In genomic region chr3:53858096-53858741, GRCh38 we compare ENCODE assay signal across 2 cellular contexts.
A peak's percentile ranks its signal among the peaks of the same experiment; 100 is the strongest.
TF ChIP-seq lines count a peak whose summit lies in the region.

No MANE protein-coding gene starts in this region.

TF ChIP-seq in GM23338, 12 proteins besides CTCF, POLR2A, EP300 and RAD21:
- TF ChIP-seq, protein P1, sequence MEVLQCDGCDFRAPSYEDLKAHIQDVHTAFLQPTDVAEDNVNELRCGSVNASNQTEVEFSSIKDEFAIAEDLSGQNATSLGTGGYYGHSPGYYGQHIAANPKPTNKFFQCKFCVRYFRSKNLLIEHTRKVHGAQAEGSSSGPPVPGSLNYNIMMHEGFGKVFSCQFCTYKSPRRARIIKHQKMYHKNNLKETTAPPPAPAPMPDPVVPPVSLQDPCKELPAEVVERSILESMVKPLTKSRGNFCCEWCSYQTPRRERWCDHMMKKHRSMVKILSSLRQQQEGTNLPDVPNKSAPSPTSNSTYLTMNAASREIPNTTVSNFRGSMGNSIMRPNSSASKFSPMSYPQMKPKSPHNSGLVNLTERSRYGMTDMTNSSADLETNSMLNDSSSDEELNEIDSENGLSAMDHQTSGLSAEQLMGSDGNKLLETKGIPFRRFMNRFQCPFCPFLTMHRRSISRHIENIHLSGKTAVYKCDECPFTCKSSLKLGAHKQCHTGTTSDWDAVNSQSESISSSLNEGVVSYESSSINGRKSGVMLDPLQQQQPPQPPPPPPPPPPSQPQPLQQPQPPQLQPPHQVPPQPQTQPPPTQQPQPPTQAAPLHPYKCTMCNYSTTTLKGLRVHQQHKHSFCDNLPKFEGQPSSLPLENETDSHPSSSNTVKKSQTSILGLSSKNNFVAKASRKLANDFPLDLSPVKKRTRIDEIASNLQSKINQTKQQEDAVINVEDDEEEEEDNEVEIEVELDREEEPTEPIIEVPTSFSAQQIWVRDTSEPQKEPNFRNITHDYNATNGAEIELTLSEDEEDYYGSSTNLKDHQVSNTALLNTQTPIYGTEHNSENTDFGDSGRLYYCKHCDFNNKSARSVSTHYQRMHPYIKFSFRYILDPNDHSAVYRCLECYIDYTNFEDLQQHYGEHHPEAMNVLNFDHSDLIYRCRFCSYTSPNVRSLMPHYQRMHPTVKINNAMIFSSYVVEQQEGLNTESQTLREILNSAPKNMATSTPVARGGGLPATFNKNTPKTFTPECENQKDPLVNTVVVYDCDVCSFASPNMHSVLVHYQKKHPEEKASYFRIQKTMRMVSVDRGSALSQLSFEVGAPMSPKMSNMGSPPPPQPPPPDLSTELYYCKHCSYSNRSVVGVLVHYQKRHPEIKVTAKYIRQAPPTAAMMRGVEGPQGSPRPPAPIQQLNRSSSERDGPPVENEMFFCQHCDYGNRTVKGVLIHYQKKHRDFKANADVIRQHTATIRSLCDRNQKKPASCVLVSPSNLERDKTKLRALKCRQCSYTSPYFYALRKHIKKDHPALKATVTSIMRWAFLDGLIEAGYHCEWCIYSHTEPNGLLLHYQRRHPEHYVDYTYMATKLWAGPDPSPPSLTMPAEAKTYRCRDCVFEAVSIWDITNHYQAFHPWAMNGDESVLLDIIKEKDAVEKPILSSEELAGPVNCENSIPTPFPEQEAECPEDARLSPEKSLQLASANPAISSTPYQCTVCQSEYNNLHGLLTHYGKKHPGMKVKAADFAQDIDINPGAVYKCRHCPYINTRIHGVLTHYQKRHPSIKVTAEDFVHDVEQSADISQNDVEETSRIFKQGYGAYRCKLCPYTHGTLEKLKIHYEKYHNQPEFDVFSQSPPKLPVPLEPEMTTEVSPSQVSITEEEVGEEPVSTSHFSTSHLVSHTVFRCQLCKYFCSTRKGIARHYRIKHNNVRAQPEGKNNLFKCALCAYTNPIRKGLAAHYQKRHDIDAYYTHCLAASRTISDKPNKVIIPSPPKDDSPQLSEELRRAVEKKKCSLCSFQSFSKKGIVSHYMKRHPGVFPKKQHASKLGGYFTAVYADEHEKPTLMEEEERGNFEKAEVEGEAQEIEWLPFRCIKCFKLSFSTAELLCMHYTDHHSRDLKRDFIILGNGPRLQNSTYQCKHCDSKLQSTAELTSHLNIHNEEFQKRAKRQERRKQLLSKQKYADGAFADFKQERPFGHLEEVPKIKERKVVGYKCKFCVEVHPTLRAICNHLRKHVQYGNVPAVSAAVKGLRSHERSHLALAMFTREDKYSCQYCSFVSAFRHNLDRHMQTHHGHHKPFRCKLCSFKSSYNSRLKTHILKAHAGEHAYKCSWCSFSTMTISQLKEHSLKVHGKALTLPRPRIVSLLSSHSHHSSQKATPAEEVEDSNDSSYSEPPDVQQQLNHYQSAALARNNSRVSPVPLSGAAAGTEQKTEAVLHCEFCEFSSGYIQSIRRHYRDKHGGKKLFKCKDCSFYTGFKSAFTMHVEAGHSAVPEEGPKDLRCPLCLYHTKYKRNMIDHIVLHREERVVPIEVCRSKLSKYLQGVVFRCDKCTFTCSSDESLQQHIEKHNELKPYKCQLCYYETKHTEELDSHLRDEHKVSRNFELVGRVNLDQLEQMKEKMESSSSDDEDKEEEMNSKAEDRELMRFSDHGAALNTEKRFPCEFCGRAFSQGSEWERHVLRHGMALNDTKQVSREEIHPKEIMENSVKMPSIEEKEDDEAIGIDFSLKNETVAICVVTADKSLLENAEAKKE (CRISPR knock-in tag; IDR thresholded peaks at IDR 0.05) = no peak
- TF ChIP-seq, protein P2, sequence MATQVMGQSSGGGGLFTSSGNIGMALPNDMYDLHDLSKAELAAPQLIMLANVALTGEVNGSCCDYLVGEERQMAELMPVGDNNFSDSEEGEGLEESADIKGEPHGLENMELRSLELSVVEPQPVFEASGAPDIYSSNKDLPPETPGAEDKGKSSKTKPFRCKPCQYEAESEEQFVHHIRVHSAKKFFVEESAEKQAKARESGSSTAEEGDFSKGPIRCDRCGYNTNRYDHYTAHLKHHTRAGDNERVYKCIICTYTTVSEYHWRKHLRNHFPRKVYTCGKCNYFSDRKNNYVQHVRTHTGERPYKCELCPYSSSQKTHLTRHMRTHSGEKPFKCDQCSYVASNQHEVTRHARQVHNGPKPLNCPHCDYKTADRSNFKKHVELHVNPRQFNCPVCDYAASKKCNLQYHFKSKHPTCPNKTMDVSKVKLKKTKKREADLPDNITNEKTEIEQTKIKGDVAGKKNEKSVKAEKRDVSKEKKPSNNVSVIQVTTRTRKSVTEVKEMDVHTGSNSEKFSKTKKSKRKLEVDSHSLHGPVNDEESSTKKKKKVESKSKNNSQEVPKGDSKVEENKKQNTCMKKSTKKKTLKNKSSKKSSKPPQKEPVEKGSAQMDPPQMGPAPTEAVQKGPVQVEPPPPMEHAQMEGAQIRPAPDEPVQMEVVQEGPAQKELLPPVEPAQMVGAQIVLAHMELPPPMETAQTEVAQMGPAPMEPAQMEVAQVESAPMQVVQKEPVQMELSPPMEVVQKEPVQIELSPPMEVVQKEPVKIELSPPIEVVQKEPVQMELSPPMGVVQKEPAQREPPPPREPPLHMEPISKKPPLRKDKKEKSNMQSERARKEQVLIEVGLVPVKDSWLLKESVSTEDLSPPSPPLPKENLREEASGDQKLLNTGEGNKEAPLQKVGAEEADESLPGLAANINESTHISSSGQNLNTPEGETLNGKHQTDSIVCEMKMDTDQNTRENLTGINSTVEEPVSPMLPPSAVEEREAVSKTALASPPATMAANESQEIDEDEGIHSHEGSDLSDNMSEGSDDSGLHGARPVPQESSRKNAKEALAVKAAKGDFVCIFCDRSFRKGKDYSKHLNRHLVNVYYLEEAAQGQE (IDR thresholded peaks at IDR 0.05; ENCODE audit: unreplicated experiment) = no peak
- no peak for TF ChIP-seq ETS1 (IDR thresholded peaks at IDR 0.05)

TF ChIP-seq in HepG2, 621 proteins besides CTCF, POLR2A, EP300 and RAD21:
- no peak for TF ChIP-seq ZZZ3 (CRISPR knock-in tag; IDR thresholded peaks at IDR 0.05; ENCODE audit: borderline replicate concordance)
- TF ChIP-seq POLR2G (IDR thresholded peaks at IDR 0.05; ENCODE audit: low read depth, low read length) = 0 out of 2 replicates have a peak, but pooled peaks have one; percentile 29
- TF ChIP-seq TBX2 (CRISPR knock-in tag; IDR thresholded peaks at IDR 0.05; ENCODE audit: borderline replicate concordance) = no peak
- no peak for TF ChIP-seq FOXC1 (CRISPR knock-in tag; IDR thresholded peaks at IDR 0.05; ENCODE audit: borderline replicate concordance)
- TF ChIP-seq TBX3 (IDR thresholded peaks at IDR 0.05; ENCODE audit: borderline replicate concordance) = no peak
- no peak for TF ChIP-seq HOXA3 (CRISPR knock-in tag; IDR thresholded peaks at IDR 0.05)
